In the genomic region with DNA sequence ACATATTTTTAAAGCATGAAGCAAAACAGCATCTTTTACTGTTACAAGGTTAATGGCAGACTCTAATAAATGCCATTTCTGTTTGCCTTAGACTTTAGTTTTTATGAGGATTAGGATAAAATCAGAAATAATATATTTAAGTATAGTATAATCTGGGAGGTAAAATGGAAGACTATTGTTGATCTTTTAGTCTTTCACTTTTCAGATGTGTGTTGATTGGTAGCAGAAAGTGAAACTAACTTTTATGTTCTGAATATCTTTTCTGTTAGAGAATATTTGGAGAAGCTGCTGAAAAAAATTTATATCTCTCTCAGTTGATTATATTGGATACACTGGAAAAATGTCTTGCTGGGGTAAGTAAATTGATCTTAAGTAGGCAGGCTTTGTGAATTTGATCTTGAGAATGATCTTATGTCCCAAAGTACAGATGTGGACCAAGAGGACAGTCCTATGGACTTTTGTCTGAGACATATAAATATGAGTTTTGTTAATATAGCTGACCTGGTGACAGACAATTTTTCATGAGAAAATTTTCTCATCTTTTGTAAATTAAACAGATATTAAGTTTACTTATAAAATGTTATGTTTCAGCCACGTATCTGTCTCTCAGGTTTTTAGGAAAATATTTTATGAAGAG, we compare ENCODE assay signal across 2 cellular contexts.
TF ChIP-seq lines count a peak whose summit lies in the region.

No MANE protein-coding gene starts in this region.

TF ChIP-seq in SK-N-SH, 30 proteins besides CTCF, POLR2A, EP300 and RAD21 (continued from another document):
- no peak for TF ChIP-seq FOXM1 (IDR thresholded peaks at IDR 0.05; ENCODE audit: low read depth)

TF ChIP-seq in SK-N-SH treated with all-trans-retinoic acid at 6 μM for 48 hours, 23 proteins besides CTCF, POLR2A, EP300 and RAD21 (continued from another document):
- TF ChIP-seq, protein P1, sequence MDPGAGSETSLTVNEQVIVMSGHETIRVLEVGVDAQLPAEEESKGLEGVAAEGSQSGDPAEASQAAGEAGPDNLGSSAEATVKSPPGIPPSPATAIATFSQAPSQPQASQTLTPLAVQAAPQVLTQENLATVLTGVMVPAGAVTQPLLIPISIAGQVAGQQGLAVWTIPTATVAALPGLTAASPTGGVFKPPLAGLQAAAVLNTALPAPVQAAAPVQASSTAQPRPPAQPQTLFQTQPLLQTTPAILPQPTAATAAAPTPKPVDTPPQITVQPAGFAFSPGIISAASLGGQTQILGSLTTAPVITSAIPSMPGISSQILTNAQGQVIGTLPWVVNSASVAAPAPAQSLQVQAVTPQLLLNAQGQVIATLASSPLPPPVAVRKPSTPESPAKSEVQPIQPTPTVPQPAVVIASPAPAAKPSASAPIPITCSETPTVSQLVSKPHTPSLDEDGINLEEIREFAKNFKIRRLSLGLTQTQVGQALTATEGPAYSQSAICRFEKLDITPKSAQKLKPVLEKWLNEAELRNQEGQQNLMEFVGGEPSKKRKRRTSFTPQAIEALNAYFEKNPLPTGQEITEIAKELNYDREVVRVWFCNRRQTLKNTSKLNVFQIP (CRISPR knock-in tag; IDR thresholded peaks at IDR 0.05; ENCODE audit: borderline replicate concordance, low read depth), result no peak
- TF ChIP-seq ZNF565 (CRISPR knock-in tag; conservative IDR thresholded peaks at IDR 0.05; ENCODE audit: low read depth), result no peak
- TF ChIP-seq ZNF70 (CRISPR knock-in tag; IDR thresholded peaks at IDR 0.05), result no peak
- TF ChIP-seq ZFP30 (CRISPR knock-in tag; IDR thresholded peaks at IDR 0.05), result no peak
